In genomic region chr14:20412876-20413784, GRCh38 we compare ENCODE assay signal across 8 cellular contexts. TPM values are rescaled to one million over a fixed set of nuclear protein-coding genes. Genes with fewer than 3 reads are reported as not detected.
DNase-seq lines count a peak whose midpoint lies in the region; ATAC-seq, FAIRE-seq and TF ChIP-seq lines count a peak whose summit lies in the region.

Gene TEP1, minus strand, starts transcription at chr14:20413501. Its CDS starts 5,062 bp downstream, at chr14:20408439.

- no peak for FAIRE-seq in astrocyte (lab: Jason Lieb, UNC)
- no peak for FAIRE-seq in urothelium cell line (lab: Jason Lieb, UNC)

- H3K4me3 Mint-ChIP-seq in astrocyte (ENCODE audit: unreplicated experiment), result peak within 1 kb of the TSS; percentile 97

- peak within 1 kb of the TSS; percentile 93 for H3K4me2 ChIP-seq in astrocyte (ENCODE audit: low read length)

- peaks cover 11% of the 10 kb centered on the region for H3K4me1 Mint-ChIP-seq in astrocyte (ENCODE audit: low read depth, unreplicated experiment)

- H3K27me3 ChIP-seq in astrocyte (ENCODE audit: insufficient read depth, low read length), result no peaks in the 10 kb centered on the region

- peaks cover 15% of the 10 kb centered on the region for H4K20me1 ChIP-seq in astrocyte (ENCODE audit: insufficient read depth, low read length)

- H3K79me2 ChIP-seq in astrocyte (ENCODE audit: insufficient read depth, low read length), result peaks cover 29% of the 10 kb centered on the region

- H3K9ac ChIP-seq in astrocyte (ENCODE audit: low read length), result peak within 1 kb of the TSS; percentile 89

- H3K36me3 ChIP-seq in astrocyte (ENCODE audit: insufficient read depth, low read length), result peaks cover 5% of the 10 kb centered on the region

- H3K4me1 ChIP-seq in astrocyte (ENCODE audit: insufficient read depth, low read length), result peaks cover 4% of the 10 kb centered on the region

- no peaks in the 10 kb centered on the region for H3K9me3 ChIP-seq in astrocyte (ENCODE audit: insufficient read depth, low read depth, low read length)

- peak within 1 kb of the TSS; percentile 94 for H2AFZ ChIP-seq in astrocyte (ENCODE audit: low read depth, low read length)

- TF ChIP-seq CTCF in GM13977 (IDR thresholded peaks at IDR 0.05; ENCODE audit: extremely low read depth, insufficient read depth, missing control alignments) (no peak), astrocyte (IDR thresholded peaks at IDR 0.05; ENCODE audit: insufficient read depth, low read depth, low read length) (no peak)

- peak; percentile 57 for ATAC-seq in HG02938 (IDR thresholded peaks at IDR 0.05; ENCODE audit: unreplicated experiment)

- peak within 1 kb of the TSS; percentile 99 for H3K27ac Mint-ChIP-seq in astrocyte (ENCODE audit: unreplicated experiment)

- peaks cover 1% of the 10 kb centered on the region for H3K27me3 Mint-ChIP-seq in astrocyte (ENCODE audit: low read depth, unreplicated experiment)

- in situ Hi-C loops in GM13977 (cut with MboI; ENCODE audit: low pct_unique_long_range_greater_than_20kb, low sequenced_read_pairs, unreplicated experiment), result no loop called here

- DNase-seq in GM13977 (ENCODE audit: low spot score) (peak; percentile 72), NCI-H1930 (lab: John Stamatoyannopoulos, UW) (peak; percentile 58), T-helper 22 cell (ENCODE audit: low read depth) (peak; percentile 50), astrocyte (ENCODE audit: low read depth) (peak; percentile 73), hepatic stellate cell (ENCODE audit: low spot score) (peak; percentile 85), putamen (ENCODE audit: low spot score) (peak; percentile 79), urothelium cell line (ENCODE audit: low spot score) (peak; percentile 94)

- H3K4me3 ChIP-seq in astrocyte (ENCODE audit: insufficient read depth, low read depth, low read length), result peak within 1 kb of the TSS; percentile 77

- no peaks in the 10 kb centered on the region for H3K9me3 Mint-ChIP-seq in astrocyte (ENCODE audit: unreplicated experiment)

- no peaks in the 10 kb centered on the region for H3K36me3 Mint-ChIP-seq in astrocyte (ENCODE audit: low read depth, unreplicated experiment)

- peak within 1 kb of the TSS; percentile 84 for H3K27ac ChIP-seq in astrocyte (ENCODE audit: low read depth, low read length)

RNA-seq across cellular contexts. Expression of gene TEP1, which starts in this region (rescaled TPM):
- total RNA-seq in astrocyte, result 21.0 and 28.4 TPM in 2 replicates

Comparison
In these comparisons a context has a peak if more than half of its experiments do, and no peak if none do; other contexts are left out.
1. Peak in every context shown above with its lines: DNase-seq, ATAC-seq, H3K4me3 ChIP-seq and H3K27ac ChIP-seq.